8 cellular contexts compared by ENCODE assay signal in genomic region chr19:50383307-50383851, GRCh38. TPM values are rescaled to one million over a fixed set of nuclear protein-coding genes. Genes with fewer than 3 reads are reported as not detected.
DNase-seq lines count a peak whose midpoint lies in the region; ATAC-seq, FAIRE-seq and TF ChIP-seq lines count a peak whose summit lies in the region.

No MANE protein-coding gene starts in this region.

- no peaks in the 10 kb centered on the region for H3K27me3 ChIP-seq in astrocyte (ENCODE audit: insufficient read depth, low read length)
- H3K27me3 ChIP-seq in lower lobe of right lung (ENCODE audit: low read depth), result no peaks in the 10 kb centered on the region
- H3K27me3 ChIP-seq in uterus, result no peaks in the 10 kb centered on the region

- H3K36me3 ChIP-seq in HEK293 (ENCODE audit: control insufficient read depth in 2 of 2, insufficient read depth in 1 of 2, low read length in 2 of 2), result peaks cover 25 to 68% of the 10 kb centered on the region in 2 experiments
- H3K36me3 ChIP-seq in astrocyte (ENCODE audit: insufficient read depth, low read length), result peaks cover 10% of the 10 kb centered on the region
- peaks cover 48% of the 10 kb centered on the region for H3K36me3 ChIP-seq in lower lobe of right lung
- H3K36me3 ChIP-seq in uterus, result no peaks in the 10 kb centered on the region

- H3K4me1 Mint-ChIP-seq in astrocyte (ENCODE audit: low read depth, unreplicated experiment), result peaks cover 6% of the 10 kb centered on the region

- intact Hi-C loops in lower lobe of right lung (cut with DNase I) (no loop called here), uterus (cut with DNase I; ENCODE audit: low total_unique reads) (no loop called here)

- CTCF ChIA-PET in HEK293 (lab: Yijun Ruan, JAX), result interaction anchor here (0.7 to 1.3 kb wide), 3 partner anchors 77 to 1394 kb away, joined by 3 to 5 read pairs (median 5); no protein-coding TSS in a partner anchor

- TF ChIP-seq CTCF in HEK293 (tag by site-specific recombination; IDR thresholded peaks at IDR 0.05) (no peak), astrocyte (IDR thresholded peaks at IDR 0.05; ENCODE audit: insufficient read depth, low read depth, low read length) (no peak), lower lobe of right lung (IDR thresholded peaks at IDR 0.05) (no peak), uterus (IDR thresholded peaks at IDR 0.05) (no peak)

- peak overlapping the region; percentile 66 for H3K27ac Mint-ChIP-seq in astrocyte (ENCODE audit: unreplicated experiment)

- H2AFZ ChIP-seq in astrocyte (ENCODE audit: low read depth, low read length), result peak overlapping the region; percentile 48

- no peak for ATAC-seq in lower lobe of right lung
- ATAC-seq in HG02571 (IDR thresholded peaks at IDR 0.05; ENCODE audit: unreplicated experiment), result no peak

- H3K36me3 Mint-ChIP-seq in astrocyte (ENCODE audit: low read depth, unreplicated experiment), result peaks cover 7% of the 10 kb centered on the region

- no peaks in the 10 kb centered on the region for H4K20me1 ChIP-seq in astrocyte (ENCODE audit: insufficient read depth, low read length)

- POLR2A ChIA-PET in HEK293 (lab: Yijun Ruan, JAX), result interaction anchor here (0.5 to 2.2 kb wide), 15 partner anchors 7 to 888 kb away, joined by 3 to 22 read pairs (median 3); partner anchors contain the start of gene NR1H2

- no peaks in the 10 kb centered on the region for H3K27me3 Mint-ChIP-seq in astrocyte (ENCODE audit: low read depth, unreplicated experiment)

- H3K27ac ChIP-seq in HEK293 (ENCODE audit: extremely low read depth, low read depth, low read length) (peak overlapping the region; percentile 29), astrocyte (ENCODE audit: low read depth, low read length) (peak overlapping the region; percentile 36), lower lobe of right lung (peak overlapping the region; percentile 79), uterus (peak overlapping the region; percentile 78 to 87)

- DNase-seq in AG08396 (ENCODE audit: low spot score) (peak; percentile 16), astrocyte (ENCODE audit: low read depth) (no peak), lower lobe of right lung (no peak), uterus (peak in 1 of 2 donors; percentile 35), NCI-H82 treated with DMSO at 0.1 percent for 48 hours (lab: John Stamatoyannopoulos, UW; ENCODE audit: unreplicated experiment) (no peak)
- DNase-seq in stimulated activated CD4-positive, alpha-beta T cell treated with anti-CD3 and anti-CD28 coated beads, Interleukin-1b, Interleukin-23, amount 100 ng/mL, for 48 hours, result no peak

- H3K4me1 ChIP-seq in HEK293 (ENCODE audit: control insufficient read depth, insufficient read depth, low read length) (0 out of 2 replicates have a peak, but pooled peaks cover 2% of the 10 kb centered on the region), astrocyte (ENCODE audit: insufficient read depth, low read length) (peaks cover 11% of the 10 kb centered on the region), lower lobe of right lung (peaks cover 42% of the 10 kb centered on the region), uterus (peaks cover 0 to 4% of the 10 kb centered on the region in 2 donors)

- no peak for FAIRE-seq in astrocyte (lab: Jason Lieb, UNC)

- H3K79me2 ChIP-seq in astrocyte (ENCODE audit: insufficient read depth, low read length), result peaks cover 29% of the 10 kb centered on the region

- peak overlapping the region; percentile 81 for H3K9ac ChIP-seq in astrocyte (ENCODE audit: low read length)

- no peak for TF ChIP-seq POLR2A in uterus (IDR thresholded peaks at IDR 0.05)

- H3K4me3 ChIP-seq in HEK293 (ENCODE audit: low read depth, low read length), result peak overlapping the region; percentile 38
- H3K4me3 ChIP-seq in astrocyte (ENCODE audit: insufficient read depth, low read depth, low read length), result peak overlapping the region; percentile 70
- H3K4me3 ChIP-seq in lower lobe of right lung, result peak overlapping the region; percentile 68
- peak overlapping the region; percentile 54 to 60 for H3K4me3 ChIP-seq in uterus

- H3K9me3 Mint-ChIP-seq in astrocyte (ENCODE audit: unreplicated experiment), result no peaks in the 10 kb centered on the region

- peak overlapping the region; percentile 97 for H3K4me2 ChIP-seq in astrocyte (ENCODE audit: low read length)

- peak overlapping the region; percentile 94 for H3K4me3 Mint-ChIP-seq in astrocyte (ENCODE audit: unreplicated experiment)

- no peaks in the 10 kb centered on the region for H3K9me3 ChIP-seq in HEK293 (ENCODE audit: control insufficient read depth, insufficient read depth, low read depth, low read length)
- no peaks in the 10 kb centered on the region for H3K9me3 ChIP-seq in astrocyte (ENCODE audit: insufficient read depth, low read depth, low read length)
- H3K9me3 ChIP-seq in lower lobe of right lung, result no peaks in the 10 kb centered on the region
- no peaks in the 10 kb centered on the region for H3K9me3 ChIP-seq in uterus

TF ChIP-seq in HEK293, 187 proteins besides CTCF, POLR2A, EP300 and RAD21:
- TF ChIP-seq ZNF366 (tag by site-specific recombination; conservative IDR thresholded peaks at IDR 0.05) (peak; percentile 70), ZNF560 (tag by site-specific recombination; IDR thresholded peaks at IDR 0.05; ENCODE audit: borderline replicate concordance) (no peak), HOXD13 (CRISPR knock-in tag; IDR thresholded peaks at IDR 0.05; ENCODE audit: borderline replicate concordance) (0 out of 2 replicates have a peak, but pooled peaks have one; percentile 26), ZBTB11 (tag by site-specific recombination; conservative IDR thresholded peaks at IDR 0.05; ENCODE audit: low read depth) (no peak), ZNF23 (tag by site-specific recombination; IDR thresholded peaks at IDR 0.05; ENCODE audit: borderline replicate concordance) (no peak), ZNF449 (tag by site-specific recombination; IDR thresholded peaks at IDR 0.05) (no peak), ZNF48 (tag by site-specific recombination; IDR thresholded peaks at IDR 0.05) (no peak), HOXC10 (CRISPR knock-in tag; IDR thresholded peaks at IDR 0.05) (0 out of 2 replicates have a peak, but pooled peaks have one; percentile 33), ZNF37A (tag by site-specific recombination; IDR thresholded peaks at IDR 0.05) (no peak), ZFP3 (tag by site-specific recombination; IDR thresholded peaks at IDR 0.05; ENCODE audit: low read depth) (no peak)

RNA-seq across cellular contexts. Expression of gene POLD1, which starts 0.8 kb away (rescaled TPM):
- total RNA-seq in astrocyte (18.9 and 19.9 TPM in 2 replicates), lower lobe of right lung (35.1 TPM), uterus (10 to 100 TPM; 10.6 to 47.9 (median 24.0) TPM)

RNA-seq across cellular contexts. Expression of gene NR1H2, which starts 7.1 kb away (rescaled TPM):
- 33.4 and 34.8 TPM in 2 replicates for total RNA-seq in astrocyte
- 100 TPM for total RNA-seq in lower lobe of right lung
- total RNA-seq in uterus, result 100 to 1,000 TPM in 1 of 4 donors, 10 to 100 TPM in 3; 45.3 to 115 (median 61.4) TPM

RNA-seq across cellular contexts. Expression of gene NAPSA, which starts 17.9 kb away (rescaled TPM):
- total RNA-seq in astrocyte (not detected in 2 replicates), lower lobe of right lung (1,633 TPM), uterus (1 to 10 TPM in 2 of 4 donors, not detected in 2; 1.4 to 1.5 TPM)

RNA-seq across cellular contexts. Expression of gene SPIB, which starts 35.4 kb away (rescaled TPM):
- total RNA-seq in astrocyte (0.14 TPM in 1 of 2 replicates, not detected in the other), lower lobe of right lung (0.12 TPM), uterus (1 to 10 TPM in 1 of 4 donors, under 1 TPM in 1, not detected in 2; under 0.01 to 2.1 TPM)

RNA-seq across cellular contexts. Expression of gene MYBPC2, which starts 49.3 kb away (rescaled TPM):
- total RNA-seq in astrocyte (not detected in 2 replicates), lower lobe of right lung (not detected), uterus (under 1 TPM in 2 of 4 donors, not detected in 2; 0.24 to 0.28 TPM)

Comparison
In these comparisons a context has a peak if more than half of its experiments do, and no peak if none do; other contexts are left out.
1. H3K27ac ChIP-seq: peak in every context shown above with its lines; median percentile 82 in uterus; 79 in lower lobe of right lung; 36 in astrocyte; 29 in HEK293.
2. RNA of gene NAPSA, which starts 17.9 kb away (total RNA-seq): 1,633 TPM in lower lobe of right lung (single experiment); 1.4 to 1.5 TPM in uterus and not detected in astrocyte; every median in the first group is over 100 times any median in the second.
3. Peak in every context shown above with its lines, with median percentiles within 50 percentile points of each other: H3K4me3 ChIP-seq.